In the genomic region with DNA sequence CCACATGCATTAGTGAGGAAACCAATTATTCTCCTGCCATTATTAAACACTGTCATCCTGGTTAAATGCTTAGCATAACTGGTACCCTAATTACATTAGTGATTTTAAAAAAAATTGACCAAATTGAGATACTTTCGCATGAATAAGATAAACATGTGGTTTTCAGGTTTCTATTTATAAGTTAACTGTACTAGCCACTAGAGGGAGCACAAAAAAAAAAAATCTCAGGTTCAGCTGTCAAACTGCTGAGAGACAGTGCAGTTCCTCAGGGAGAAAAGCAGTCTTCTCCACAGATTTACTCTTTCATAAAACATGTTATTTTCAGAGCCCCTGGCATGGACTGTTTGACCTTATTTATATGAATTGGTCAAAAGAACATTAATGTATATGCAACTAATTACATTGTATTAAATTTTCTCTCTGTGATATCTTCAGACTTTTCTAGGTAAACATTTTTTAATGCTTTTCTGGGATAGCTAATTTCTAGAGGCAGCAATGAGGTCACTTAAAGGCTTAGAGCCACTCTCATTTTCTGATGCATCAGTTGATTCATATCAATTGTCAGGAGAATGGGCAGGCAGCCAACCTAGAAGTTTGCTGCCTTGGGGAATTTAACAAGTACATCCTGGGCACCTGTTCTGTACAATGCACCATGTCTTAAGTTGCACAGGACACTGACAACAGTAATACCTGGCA, we compare ENCODE assay signal across 8 cellular contexts.
DNase-seq lines count a peak whose midpoint lies in the region; ATAC-seq and TF ChIP-seq lines count a peak whose summit lies in the region.

No MANE protein-coding gene starts in this region.

- H2AFZ ChIP-seq in mammary epithelial cell (ENCODE audit: low read depth, low read length), result no peak overlapping the region

- no peaks in the 10 kb centered on the region for H3K9me3 ChIP-seq in mammary epithelial cell (replicated peaks; ENCODE audit: insufficient read depth, low read length)

- H3K4me3 ChIP-seq in mammary epithelial cell (replicated peaks in 1 of 3; ENCODE audit: insufficient read depth in 1 of 3, low read depth in 2 of 3, low read length in 3 of 3), result no peak overlapping the region

- H3K27me3 ChIP-seq in mammary epithelial cell (ENCODE audit: insufficient read depth, low read length), result no peaks in the 10 kb centered on the region

- intact Hi-C loops in mammary epithelial cell (cut with micrococcal nuclease), result loop anchor here (1.0 to 2.0 kb wide), 2 partner anchors 172 to 221 kb away; no protein-coding TSS in a partner anchor

- no peak overlapping the region for H3K4me2 ChIP-seq in mammary epithelial cell (ENCODE audit: insufficient read depth, low read depth, low read length)

- ATAC-seq in GM18511 (IDR thresholded peaks at IDR 0.05; ENCODE audit: unreplicated experiment) (peak; percentile 87), HG03095 (IDR thresholded peaks at IDR 0.05; ENCODE audit: unreplicated experiment) (peak; percentile 85), left lobe of liver (peak; percentile 93), HG03442 (IDR thresholded peaks at IDR 0.05; ENCODE audit: unreplicated experiment) (no peak)

- CTCF ChIA-PET in mammary epithelial cell (lab: Charles Lee; ENCODE audit: low non-redundant PET), result interaction anchor here (0.5 kb wide), 1 partner anchor 209 kb away, joined by 3 read pairs; no protein-coding TSS in a partner anchor

- no peak overlapping the region for H3K27ac ChIP-seq in mammary epithelial cell (ENCODE audit: insufficient read depth, low read depth, low read length)

- no peaks in the 10 kb centered on the region for H3K4me1 ChIP-seq in mammary epithelial cell (ENCODE audit: insufficient read depth, low read length)

- H3K36me3 ChIP-seq in mammary epithelial cell (ENCODE audit: insufficient read depth, low read length), result peaks cover 27% of the 10 kb centered on the region

- H4K20me1 ChIP-seq in mammary epithelial cell (ENCODE audit: insufficient read depth, low read length), result no peaks in the 10 kb centered on the region

- BruUV-seq in mammary epithelial cell (replicated peaks; lab: Mats Ljungman, UMichigan), result no TSS peak

- in situ Hi-C loops in mammary epithelial cell (cut with MboI; ENCODE audit: low sequenced_read_pairs in 2 of 2), result loop anchor here in 1 of 2 donors (10.0 kb wide), 1 partner anchor 214 kb away; the partner anchor contains the start of gene WDFY3

- dilution Hi-C loops in mammary epithelial cell (cut with HindIII; ENCODE audit: low sequenced_read_pairs), result no loop called here

- H3K9ac ChIP-seq in mammary epithelial cell (ENCODE audit: insufficient read depth, low read length), result no peak overlapping the region

- 0% methylated on average over 1 of the region's 1 CpG for WGBS in mammary epithelial cell (ENCODE audit: low coverage, missing lambda C conversion rate)

- TF ChIP-seq CTCF in mammary epithelial cell (conservative IDR thresholded peaks at IDR 0.05 in 1 of 2, IDR thresholded peaks at IDR 0.05 in 1 of 2; ENCODE audit: extremely low read depth in 1 of 2, insufficient read depth in 1 of 2, low read depth in 1 of 2, low read length in 2 of 2), result peak; percentile 31 to 59

- H3K79me2 ChIP-seq in mammary epithelial cell (ENCODE audit: insufficient read depth, low read length), result no peaks in the 10 kb centered on the region

- DNase-seq in AG20443 (ENCODE audit: low spot score), result peak; percentile 65
- peak; percentile 13 for DNase-seq in NCI-H748 treated with DMSO at 0.1 percent for 48 hours (lab: John Stamatoyannopoulos, UW)
- peak; percentile 17 for DNase-seq in mammary epithelial cell
- no peak for DNase-seq in left lobe of liver (ENCODE audit: low spot score)
- no peak for DNase-seq in activated T-cell treated with anti-CD3 and anti-CD28 coated beads for 4 hours

Comparison
In these comparisons a context has a peak if more than half of its experiments do, and no peak if none do; other contexts are left out.
1. DNase-seq: peak in AG20443 (single experiment), NCI-H748 treated with DMSO at 0.1 percent for 48 hours (single experiment) and mammary epithelial cell (single experiment); none in left lobe of liver (single experiment) and activated T-cell treated with anti-CD3 and anti-CD28 coated beads for 4 hours (single experiment).